28 cellular contexts compared by ENCODE assay signal in the genomic region with DNA sequence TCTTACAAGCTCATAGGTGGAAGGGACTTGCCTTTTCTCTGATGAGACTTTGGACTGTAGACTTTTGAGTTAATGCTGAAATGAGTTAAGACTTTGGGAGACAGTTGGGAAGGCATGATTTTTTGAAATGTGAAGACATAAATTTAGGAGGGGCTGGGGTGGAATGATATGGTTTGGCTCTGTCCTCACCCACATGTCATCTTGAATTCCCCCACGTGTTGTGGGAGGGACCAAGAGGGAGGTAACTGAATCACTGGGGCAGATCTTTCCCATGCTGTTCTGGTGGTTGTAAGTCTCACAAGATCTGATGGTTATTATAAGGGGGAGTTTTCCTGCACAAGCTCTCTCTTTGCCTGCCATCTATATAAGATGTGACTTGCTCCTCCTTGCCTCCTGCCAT.
"Had no signal": no experiment of that assay in that cellular context is flagged by ENCODE, and none has a peak within 500 bp of the region (broad histone marks: within the 10 kb centered on the region; RNA-seq: fewer than 3 reads in every experiment).

No MANE protein-coding gene starts in this region.

- H3K36me3 ChIP-seq: left lung, lower lobe of right lung, ovary, right atrium auricular region, stomach, thyroid gland, transverse colon, upper lobe of left lung, vagina had no signal

- H3K36me3 Mint-ChIP-seq: immature natural killer cell; mesothelial cell of epicardium; naive B cell; stimulated activated naive B cell treated with anti-CD40 and anti-IgM and Interleukin-4, amounts not matched to agents 10 μg/mL and 1 μg/mL and 100 μg/mL, for 72 hours had no signal

- H3K4me1 Mint-ChIP-seq: immature natural killer cell; mesothelial cell of epicardium; naive B cell; natural killer cell; stimulated activated naive B cell treated with anti-CD40 and anti-IgM and Interleukin-4, amounts not matched to agents 10 μg/mL and 1 μg/mL and 100 μg/mL, for 72 hours had no signal

- H3K27ac ChIP-seq: left lung, lower lobe of right lung, ovary, right atrium auricular region, skin epidermis, stomach, testis, thyroid gland, transverse colon, upper lobe of left lung, vagina had no signal

- H3K9me3 ChIP-seq: left lung, lower lobe of right lung, ovary, right atrium auricular region, testis, thyroid gland, transverse colon, upper lobe of left lung, vagina had no signal

- H3K27ac Mint-ChIP-seq: immature natural killer cell; mesothelial cell of epicardium; natural killer cell; progenitor cell of endocrine pancreas; stimulated activated naive B cell treated with anti-CD40 and anti-IgM and Interleukin-4, amounts not matched to agents 10 μg/mL and 1 μg/mL and 100 μg/mL, for 72 hours had no signal

- DNase-seq: hypothalamus; immature natural killer cell; kidney; left colon; left lung; lower lobe of right lung; mammary epithelial cell; mesenchymal stem cell; naive B cell; natural killer cell; ovary; stimulated activated CD4-positive, alpha-beta T cell treated with anti-CD3 and anti-CD28 coated beads, Interleukin-12 subunit alpha, Interleukin-12 subunit beta, amount 100 ng/mL, for 4 hours; stimulated activated CD4-positive, alpha-beta T cell treated with anti-CD3 and anti-CD28 coated beads, Interleukin-15, amount 100 ng/mL, for 24 hours; stimulated activated CD4-positive, alpha-beta T cell treated with anti-CD3 and anti-CD28 coated beads, Interleukin-2, amount 100 ng/mL, for 24 hours; stimulated activated CD4-positive, alpha-beta T cell treated with anti-CD3 and anti-CD28 coated beads, Interleukin-4, amount 100 ng/mL, for 1 hour; stimulated activated naive B cell treated with anti-CD40 and anti-IgM and Interleukin-4, amounts not matched to agents 10 μg/mL and 1 μg/mL and 100 μg/mL, for 72 hours; stimulated activated naive CD8-positive, alpha-beta T cell treated with anti-CD3 and anti-CD28 coated beads, Interleukin-15, Interleukin-2, amounts not matched to agents 100 U/mL and 50 U/mL, for 24 hours; stomach; testis; thyroid gland; transverse colon; upper lobe of left lung had no signal

- H3K4me3 ChIP-seq: left lung, lower lobe of right lung, ovary, right atrium auricular region, skin epidermis, stomach, testis, thyroid gland, transverse colon, upper lobe of left lung, vagina had no signal

- H3K27me3 Mint-ChIP-seq: naive B cell; progenitor cell of endocrine pancreas; stimulated activated naive B cell treated with anti-CD40 and anti-IgM and Interleukin-4, amounts not matched to agents 10 μg/mL and 1 μg/mL and 100 μg/mL, for 72 hours had no signal

- H3K27me3 ChIP-seq: left lung, ovary, right atrium auricular region, stomach, testis, thyroid gland, transverse colon, upper lobe of left lung, vagina had no signal

- H3K4me1 ChIP-seq: left lung, lower lobe of right lung, right atrium auricular region, stomach, testis, thyroid gland, transverse colon, upper lobe of left lung, vagina had no signal

- H3K4me3 Mint-ChIP-seq: immature natural killer cell; mesothelial cell of epicardium; naive B cell; natural killer cell; stimulated activated naive B cell treated with anti-CD40 and anti-IgM and Interleukin-4, amounts not matched to agents 10 μg/mL and 1 μg/mL and 100 μg/mL, for 72 hours had no signal

- ATAC-seq: left colon; left lung; lower lobe of right lung; natural killer cell; sciatic nerve; stimulated activated naive B cell treated with anti-CD40 and anti-IgM and Interleukin-4, amounts not matched to agents 10 μg/mL and 1 μg/mL and 100 μg/mL, for 72 hours; stimulated activated naive CD8-positive, alpha-beta T cell treated with anti-CD3 and anti-CD28 coated beads, Interleukin-15, Interleukin-2, amounts not matched to agents 100 U/mL and 50 U/mL, for 24 hours had no signal
